11 cellular contexts compared by ENCODE assay signal in the genomic region with DNA sequence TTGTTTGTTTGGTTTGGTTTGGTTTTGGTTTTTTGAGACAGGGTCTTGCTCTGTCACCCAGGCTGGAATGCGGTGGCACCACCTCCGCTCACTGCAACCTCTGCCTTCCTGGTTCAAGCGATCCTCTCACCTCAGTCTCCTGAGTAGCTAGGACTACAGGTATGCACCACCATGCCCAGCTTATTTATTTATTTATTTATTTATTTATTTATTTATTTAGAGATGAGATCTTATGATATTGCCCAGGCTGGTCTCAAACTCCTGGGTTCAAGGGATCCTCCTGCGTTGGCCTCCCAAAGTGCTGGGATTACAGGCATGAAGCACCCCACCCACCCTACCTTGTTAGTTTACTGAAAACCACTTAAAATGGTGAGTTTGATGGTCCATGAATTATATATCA. TPM values are rescaled to one million over a fixed set of nuclear protein-coding genes. Genes with fewer than 3 reads are reported as not detected.
DNase-seq lines count a peak whose midpoint lies in the region; ATAC-seq, FAIRE-seq and TF ChIP-seq lines count a peak whose summit lies in the region.
"Not testable (repeated sequence)": the region's sequence is repeated elsewhere in the genome, so short reads cannot be mapped to it uniquely, and the experiment has no call there.
"Had no signal": no experiment of that assay in that cellular context is flagged by ENCODE, and none has a peak within 500 bp of the region (broad histone marks: within the 10 kb centered on the region; RNA-seq: fewer than 3 reads in every experiment).

No MANE protein-coding gene starts in this region.

- not testable (repeated sequence) for H2AFZ ChIP-seq in PC-9

- TF ChIP-seq POLR2A in A549 (IDR thresholded peaks at IDR 0.05; ENCODE audit: low read length); right lobe of liver (IDR thresholded peaks at IDR 0.05): not testable (repeated sequence)

- not testable (repeated sequence) for FAIRE-seq in A549 (lab: Jason Lieb, UNC)

- H3K4me3 ChIP-seq in A549, PC-9, right lobe of liver: not testable (repeated sequence)

- not testable (repeated sequence) for H3K79me2 ChIP-seq in PC-9 (ENCODE audit: low read depth)

- intact Hi-C loops in PC-9 (cut with micrococcal nuclease; ENCODE audit: unreplicated experiment); right lobe of liver (cut with DNase I); posterior vena cava (cut with DNase I): not testable (repeated sequence)

- not testable (repeated sequence) for H3K27me3 Mint-ChIP-seq in chondrocyte (ENCODE audit: low read depth)

- not testable (repeated sequence) for H4K20me1 ChIP-seq in PC-9 (ENCODE audit: insufficient read depth)

- peaks cover 23% of the 10 kb centered on the region for H3K36me3 Mint-ChIP-seq in chondrocyte (ENCODE audit: low read depth)

- not testable (repeated sequence) for H3K27ac ChIP-seq in A549, right lobe of liver
- H3K27ac ChIP-seq in PC-9, result 0 out of 2 replicates have a peak overlapping the region, but pooled peaks have one; percentile 96

- peaks cover 13% of the 10 kb centered on the region for H3K4me1 Mint-ChIP-seq in chondrocyte (ENCODE audit: low read depth)

- not testable (repeated sequence) for ATAC-seq in A549, right lobe of liver

- H3K9me3 ChIP-seq in A549, result peaks cover 22% of the 10 kb centered on the region
- not testable (repeated sequence) for H3K9me3 ChIP-seq in PC-9 (ENCODE audit: insufficient read depth, low read depth); right lobe of liver

- POLR2A ChIA-PET in A549 (lab: Yijun Ruan, JAX); PC-9 (lab: Charles Lee; ENCODE audit: unreplicated experiment): not testable (repeated sequence)

- peaks cover 20% of the 10 kb centered on the region for H3K4me1 ChIP-seq in A549
- H3K4me1 ChIP-seq in PC-9 (replicated peaks; ENCODE audit: insufficient read depth), result peaks cover 33% of the 10 kb centered on the region
- peaks cover 0 to 30% (median 12%) of the 10 kb centered on the region in 4 donors for H3K4me1 ChIP-seq in right lobe of liver

- not testable (repeated sequence) for DNase-seq in A549 (ENCODE audit: low read depth in 1 of 2, low spot score in 1 of 2); PC-9
- DNase-seq in chondrocyte (ENCODE audit: low spot score) (peak; percentile 12), right lobe of liver (peak in 2 of 3 donors; percentile 5), posterior vena cava (ENCODE audit: low spot score) (peak; percentile 22)

- TF ChIP-seq EP300 in A549 (IDR thresholded peaks at IDR 0.05), result not testable (repeated sequence)

- not testable (repeated sequence) for TF ChIP-seq RAD21 in A549 (conservative IDR thresholded peaks at IDR 0.05 in 1 of 2, IDR thresholded peaks at IDR 0.05 in 1 of 2)

- CTCF ChIA-PET in A549 (lab: Yijun Ruan, JAX), result interaction anchor here (0.6 to 1.6 kb wide), 9 partner anchors 10 to 86 kb away, joined by 3 to 8 read pairs (median 4); no protein-coding TSS in a partner anchor
- CTCF ChIA-PET in PC-9 (lab: Charles Lee), result not testable (repeated sequence)

- not testable (repeated sequence) for H3K27ac Mint-ChIP-seq in chondrocyte (ENCODE audit: unreplicated experiment)

- H3K4me2 ChIP-seq in A549, PC-9: not testable (repeated sequence)

- not testable (repeated sequence) for BruUV-seq in PC-9 (replicated peaks; lab: Mats Ljungman, UMichigan)

- not testable (repeated sequence) for H3K4me3 Mint-ChIP-seq in chondrocyte (ENCODE audit: unreplicated experiment)

- peaks cover 67% of the 10 kb centered on the region for H3F3A ChIP-seq in PC-9 (ENCODE audit: insufficient read depth, low read depth)

- not testable (repeated sequence) for H3K9me2 ChIP-seq in PC-9 (ENCODE audit: insufficient read depth)

- H3K36me3 ChIP-seq in PC-9 (ENCODE audit: low read depth) (peaks cover 44% of the 10 kb centered on the region), right lobe of liver (peaks cover 4 to 68% (median 39%) of the 10 kb centered on the region in 4 donors)

- not testable (repeated sequence) for H3K27me3 ChIP-seq in PC-9 (ENCODE audit: insufficient read depth, low read depth); right lobe of liver

- TF ChIP-seq CTCF in A549 (IDR thresholded peaks at IDR 0.05); PC-9 (conservative IDR thresholded peaks at IDR 0.05); chondrocyte (IDR thresholded peaks at IDR 0.05); right lobe of liver (IDR thresholded peaks at IDR 0.05): not testable (repeated sequence)

- H3K9me3 Mint-ChIP-seq in chondrocyte (ENCODE audit: low read depth), result not testable (repeated sequence)

- WGBS in A549 (ENCODE audit: missing lambda C conversion rate), result 87% methylated on average over 4 of the region's 4 CpGs
- 100% methylated on average over 3 of the region's 4 CpGs for WGBS in right lobe of liver (ENCODE audit: insufficient coverage, low coverage, low lambda C conversion rate, missing lambda C conversion rate)

TF ChIP-seq in A549, 52 proteins besides CTCF, POLR2A, EP300 and RAD21:
- TF ChIP-seq ZC3H11A (IDR thresholded peaks at IDR 0.05), result peak; percentile 63
TF ChIP-seq in A549: peak in this region for 1; not testable (repeated sequence) for 51.

RNA-seq across cellular contexts. Expression of gene MESP2, which starts 12.5 kb away (rescaled TPM):
- polyA plus RNA-seq in A549 (2011; rRNA removed) (0.22 and 0.24 TPM in 2 replicates), A549 (2017; fragmentation: RNase III; extraction: RNeasy Plus Mini Kit Qiagen cat#74134 plus additional on column Dnase treatment) (0.50 to 0.57 TPM (median 0.53 TPM) in 3 replicates)
- 0.18 and 0.29 TPM in 2 replicates for polyA plus RNA-seq in A549 (2012; cell fraction: cytosol; rRNA removed)
- 0.16 and 0.54 TPM in 2 replicates for polyA plus RNA-seq in A549 (2012; cell fraction: nucleus; rRNA removed)
- polyA minus RNA-seq in A549 (2011; rRNA and poly(A)+ RNA removed), result not detected in 2 replicates
- total RNA-seq in PC-9 (2021) (1.3 and 2.4 TPM in 2 replicates), chondrocyte (0.25 to 0.51 TPM (median 0.36 TPM) in 3 replicates), right lobe of liver (under 1 TPM in 1 of 6 experiments, not detected in 5; 0.12 TPM), posterior vena cava (under 1 TPM; 0.32 to 0.38 TPM)
- total RNA-seq: A172; CD4-positive, alpha-beta memory T cell; CD4-positive, CD25-positive, alpha-beta regulatory T cell; CD8-positive, alpha-beta memory T cell; G401; GM12878 had no signal
- polyA plus RNA-seq: CD4-positive, alpha-beta memory T cell; CD4-positive, CD25-positive, alpha-beta regulatory T cell; CD8-positive, alpha-beta memory T cell had no signal

RNA-seq across cellular contexts. Expression of gene ANPEP, which starts 26.1 kb away (rescaled TPM):
- polyA plus RNA-seq in A549 (2011; rRNA removed), result 3.8 and 5.3 TPM in 2 replicates
- polyA plus RNA-seq in A549 (2012; cell fraction: cytosol; rRNA removed), result 1.9 and 2.5 TPM in 2 replicates
- 9.2 and 12.7 TPM in 2 replicates for polyA plus RNA-seq in A549 (2012; cell fraction: nucleus; rRNA removed)
- polyA plus RNA-seq in A549 (2017; fragmentation: RNase III; extraction: RNeasy Plus Mini Kit Qiagen cat#74134 plus additional on column Dnase treatment), result 9.3 to 12.5 TPM (median 9.9 TPM) in 3 replicates
- polyA minus RNA-seq in A549 (2011; rRNA and poly(A)+ RNA removed), result 5.9 and 6.5 TPM in 2 replicates
- 172 and 175 TPM in 2 replicates for total RNA-seq in PC-9 (2021)
- 46.5 to 64.9 TPM (median 48.1 TPM) in 3 replicates for total RNA-seq in chondrocyte
- total RNA-seq in right lobe of liver, result 100 to 1,000 TPM; 204 to 386 (median 363) TPM
- total RNA-seq in posterior vena cava, result 10 to 100 TPM; 22.2 to 73.8 TPM
- total RNA-seq: G401 had no signal
- polyA plus RNA-seq: CD4-positive, alpha-beta memory T cell; CD8-positive, alpha-beta memory T cell had no signal

RNA-seq across cellular contexts. Expression of gene MESP1, which starts 37.5 kb away (rescaled TPM):
- 1.2 and 1.7 TPM in 2 replicates for polyA plus RNA-seq in A549 (2011; rRNA removed)
- 4.9 and 5.6 TPM in 2 replicates for polyA plus RNA-seq in A549 (2012; cell fraction: cytosol; rRNA removed)
- polyA plus RNA-seq in A549 (2012; cell fraction: nucleus; rRNA removed), result 3.3 and 4.5 TPM in 2 replicates
- polyA plus RNA-seq in A549 (2017; fragmentation: RNase III; extraction: RNeasy Plus Mini Kit Qiagen cat#74134 plus additional on column Dnase treatment), result 2.3 to 2.8 TPM (median 2.7 TPM) in 3 replicates
- 0.29 and 0.88 TPM in 2 replicates for polyA minus RNA-seq in A549 (2011; rRNA and poly(A)+ RNA removed)
- 8.5 and 17.8 TPM in 2 replicates for total RNA-seq in PC-9 (2021)
- 0.97 to 2.7 TPM (median 2.1 TPM) in 3 replicates for total RNA-seq in chondrocyte
- total RNA-seq in right lobe of liver, result 1 to 10 TPM in 5 of 6 experiments, under 1 TPM in 1; 0.86 to 3.0 (median 2.1) TPM
- under 1 TPM; 0.52 to 0.69 TPM for total RNA-seq in posterior vena cava
- total RNA-seq: G401 had no signal
